ENCODE assay signal across 8 cellular contexts in genomic region chr6:36545767-36546663, GRCh38. TPM values are rescaled to one million over a fixed set of nuclear protein-coding genes. Genes with fewer than 3 reads are reported as not detected.
DNase-seq lines count a peak whose midpoint lies in the region; ATAC-seq and TF ChIP-seq lines count a peak whose summit lies in the region.

No MANE protein-coding gene starts in this region.

- TF ChIP-seq CTCF in DOHH2 (IDR thresholded peaks at IDR 0.05; ENCODE audit: low read depth, low read length, poor library complexity, severe bottlenecking) = no peak
- no peak for TF ChIP-seq CTCF in LNCaP clone FGC (IDR thresholded peaks at IDR 0.05; ENCODE audit: control insufficient read depth, extremely low read depth, insufficient read depth)
- no peak for TF ChIP-seq CTCF in foreskin fibroblast (IDR thresholded peaks at IDR 0.05; ENCODE audit: low read depth, low read length)
- no peak for TF ChIP-seq CTCF in neural cell (IDR thresholded peaks at IDR 0.05; ENCODE audit: poor library complexity, severe bottlenecking)

- H3F3A ChIP-seq in DOHH2 (ENCODE audit: control insufficient read depth, insufficient read depth) = peaks cover 6% of the 10 kb centered on the region; the same call in 1 of the 2 replicates
- no peaks in the 10 kb centered on the region for H3F3A ChIP-seq in neural cell (ENCODE audit: insufficient read depth, low read length, poor library complexity, severe bottlenecking)

- no peaks in the 10 kb centered on the region for H3K9me3 Mint-ChIP-seq in activated T-cell treated with anti-CD3 and anti-CD28 coated beads, Interleukin-2, amount 50 U/mL, for 4 hours

- peaks cover 61% of the 10 kb centered on the region for H3K79me2 ChIP-seq in DOHH2 (ENCODE audit: control insufficient read depth, low read length)
- peaks cover 47% of the 10 kb centered on the region for H3K79me2 ChIP-seq in neural cell (replicated peaks; ENCODE audit: insufficient read depth, low read length)

- ATAC-seq in activated T-cell treated with anti-CD3 and anti-CD28 coated beads, Interleukin-2, amount 50 U/mL, for 4 hours = peak; percentile 9 to 12
- no peak for ATAC-seq in GM18505 (IDR thresholded peaks at IDR 0.05; ENCODE audit: unreplicated experiment)

- H3K9me3 ChIP-seq in DOHH2 (ENCODE audit: control insufficient read depth, insufficient read depth, low read length) = no peaks in the 10 kb centered on the region
- H3K9me3 ChIP-seq in neural cell (ENCODE audit: low read length) = no peaks in the 10 kb centered on the region

- peak overlapping the region; percentile 93 for H3K9ac ChIP-seq in neural cell (ENCODE audit: low read length)

- H3K4me2 ChIP-seq in DOHH2 (ENCODE audit: low read length) (peak overlapping the region; percentile 81), neural cell (ENCODE audit: low read length) (peak overlapping the region; percentile 63)

- no peak for TF ChIP-seq EP300 in neural cell (conservative IDR thresholded peaks at IDR 0.05; ENCODE audit: poor library complexity, severe bottlenecking)

- peak overlapping the region; percentile 89 for H2AFZ ChIP-seq in neural cell (ENCODE audit: low read depth, low read length)

- peaks cover 56% of the 10 kb centered on the region for H3K4me1 ChIP-seq in DOHH2 (ENCODE audit: control insufficient read depth, low read length)

- H3K4me1 Mint-ChIP-seq in activated T-cell treated with anti-CD3 and anti-CD28 coated beads, Interleukin-2, amount 50 U/mL, for 4 hours (ENCODE audit: low read depth) = peaks cover 58% of the 10 kb centered on the region

- no peaks in the 10 kb centered on the region for H3K27me3 Mint-ChIP-seq in activated T-cell treated with anti-CD3 and anti-CD28 coated beads, Interleukin-2, amount 50 U/mL, for 4 hours (ENCODE audit: low read depth)

- TF ChIP-seq RAD21 in neural cell (conservative IDR thresholded peaks at IDR 0.05) = no peak

- H3K36me3 ChIP-seq in DOHH2 (ENCODE audit: control insufficient read depth, low read length) = peaks cover 39% of the 10 kb centered on the region
- no peaks in the 10 kb centered on the region for H3K36me3 ChIP-seq in neural cell (ENCODE audit: insufficient read depth, low read length)

- H3K4me3 Mint-ChIP-seq in activated T-cell treated with anti-CD3 and anti-CD28 coated beads, Interleukin-2, amount 50 U/mL, for 4 hours = peak overlapping the region; percentile 99

- H3K4me3 ChIP-seq in DOHH2 (ENCODE audit: low read length) (peak overlapping the region; percentile 90), LNCaP clone FGC (ENCODE audit: low read depth, low read length) (peak overlapping the region; percentile 79), foreskin fibroblast (ENCODE audit: low read depth in 1 of 2, low read length in 2 of 2) (peak overlapping the region; percentile 86 to 96), neural cell (ENCODE audit: low read length) (peak overlapping the region; percentile 88)

- DNase-seq in LNCaP clone FGC (ENCODE audit: low read depth) (no peak), foreskin fibroblast (peak; percentile 10 to 50), iPS-NIHi11 (ENCODE audit: low spot score) (no peak), COLO668 (lab: John Stamatoyannopoulos, UW; ENCODE audit: unreplicated experiment) (no peak)
- no peak for DNase-seq in activated T-cell treated with anti-CD3 and anti-CD28 coated beads, Interleukin-2, amount 50 U/mL, for 4 hours

- no peak for TF ChIP-seq POLR2A in GM18505 (IDR thresholded peaks at IDR 0.05; ENCODE audit: borderline replicate concordance, extremely low read depth, insufficient read depth, insufficient read length)

- H3K27ac ChIP-seq in DOHH2 (ENCODE audit: low read depth, low read length) = peak overlapping the region; percentile 86
- peak overlapping the region; percentile 91 for H3K27ac ChIP-seq in neural cell (ENCODE audit: low read length)

- H3K36me3 Mint-ChIP-seq in activated T-cell treated with anti-CD3 and anti-CD28 coated beads, Interleukin-2, amount 50 U/mL, for 4 hours (ENCODE audit: insufficient read depth) = peaks cover 5% of the 10 kb centered on the region

- no peaks in the 10 kb centered on the region for H4K20me1 ChIP-seq in DOHH2 (ENCODE audit: control insufficient read depth, insufficient read depth, low read depth, low read length)
- H4K20me1 ChIP-seq in neural cell (ENCODE audit: insufficient read depth) = no peaks in the 10 kb centered on the region

- no peaks in the 10 kb centered on the region for H3K9me2 ChIP-seq in DOHH2 (replicated peaks; ENCODE audit: control insufficient read depth, low read length)
- H3K9me2 ChIP-seq in neural cell (ENCODE audit: insufficient read depth, low read length) = no peaks in the 10 kb centered on the region

- H3K27me3 ChIP-seq in DOHH2 (ENCODE audit: control insufficient read depth, low read length) = no peaks in the 10 kb centered on the region
- H3K27me3 ChIP-seq in neural cell (ENCODE audit: insufficient read depth, low read depth, low read length) = no peaks in the 10 kb centered on the region

TF ChIP-seq in neural cell, 6 proteins besides CTCF, POLR2A, EP300 and RAD21:
- no peak for TF ChIP-seq MXI1 (conservative IDR thresholded peaks at IDR 0.05; ENCODE audit: poor library complexity, severe bottlenecking)

RNA-seq across cellular contexts. Expression of gene STK38, which starts 1.3 kb away (rescaled TPM):
- total RNA-seq in activated T-cell treated with anti-CD3 and anti-CD28 coated beads, Interleukin-2, amount 50 U/mL, for 4 hours = 10 to 100 TPM; 14.2 to 16.6 (median 16.1) TPM
- 58.7 and 59.3 TPM in 2 replicates for polyA plus RNA-seq in neural cell
- 28.2 and 37.6 TPM in 2 replicates for polyA minus RNA-seq in neural cell

RNA-seq across cellular contexts. Expression of gene SRSF3, which starts 48.1 kb away (rescaled TPM):
- total RNA-seq in activated T-cell treated with anti-CD3 and anti-CD28 coated beads, Interleukin-2, amount 50 U/mL, for 4 hours = 100 to 1,000 TPM; 751 to 800 (median 779) TPM
- 393 and 508 TPM in 2 replicates for polyA plus RNA-seq in neural cell
- 360 and 404 TPM in 2 replicates for polyA minus RNA-seq in neural cell

Comparison
In these comparisons a context has a peak if more than half of its experiments do, and no peak if none do; other contexts are left out.
1. DNase-seq: peak in foreskin fibroblast (2 of 2); none in LNCaP clone FGC (single experiment), activated T-cell treated with anti-CD3 and anti-CD28 coated beads, Interleukin-2, amount 50 U/mL, for 4 hours (single experiment), iPS-NIHi11 (single experiment) and COLO668 (single experiment).
2. Peak in every context shown above with its lines, with median percentiles within 50 percentile points of each other: H3K4me3 ChIP-seq.